1 cellular context compared by ENCODE assay signal in the genomic region with DNA sequence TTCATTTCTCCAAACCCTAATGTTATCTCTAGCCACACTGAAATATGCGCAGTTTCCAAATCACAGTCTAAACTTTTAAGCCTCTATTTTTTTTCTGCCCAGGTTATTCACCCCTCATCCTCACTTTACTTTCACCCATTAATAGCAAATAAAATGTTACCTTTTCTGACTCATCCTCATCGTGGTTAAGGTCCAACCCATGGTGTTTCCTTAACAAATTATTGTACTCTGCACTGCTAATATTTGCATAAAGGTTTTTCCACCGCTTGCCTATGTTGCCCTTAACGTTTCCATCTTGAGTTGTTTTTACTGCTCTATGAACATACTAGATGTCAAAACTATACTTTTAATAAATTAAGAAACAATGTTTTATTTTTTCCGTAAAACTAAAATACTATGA.
TF ChIP-seq lines count a peak whose summit lies in the region.

No MANE protein-coding gene starts in this region.

TF ChIP-seq in HepG2, 621 proteins besides CTCF, POLR2A, EP300 and RAD21 (continued from another document and continues in another):
- TF ChIP-seq YEATS2 (CRISPR knock-in tag; IDR thresholded peaks at IDR 0.05; ENCODE audit: borderline replicate concordance) (peak; percentile 29; the same call in 1 of the 2 replicates), JUN (CRISPR knock-in tag; IDR thresholded peaks at IDR 0.05) (no peak), ZNF670 (CRISPR knock-in tag; IDR thresholded peaks at IDR 0.05; ENCODE audit: borderline replicate concordance) (0 out of 2 replicates have a peak, but pooled peaks have one; percentile 25), HNF4A (CRISPR knock-in tag; IDR thresholded peaks at IDR 0.05) (peak; percentile 92), MEF2D (CRISPR knock-in tag; IDR thresholded peaks at IDR 0.05) (no peak), GFI1 (CRISPR knock-in tag; IDR thresholded peaks at IDR 0.05; ENCODE audit: borderline replicate concordance) (peak; percentile 80), HDAC2 (CRISPR knock-in tag; IDR thresholded peaks at IDR 0.05) (peak; percentile 52; the same call in 1 of the 2 replicates), ZNF605 (CRISPR knock-in tag; IDR thresholded peaks at IDR 0.05) (no peak), PPARG (CRISPR knock-in tag; conservative IDR thresholded peaks at IDR 0.05) (peak; percentile 69; the same call in 1 of the 2 replicates), ZNF788 (CRISPR knock-in tag; IDR thresholded peaks at IDR 0.05; ENCODE audit: borderline replicate concordance) (no peak), ZNF124 (CRISPR knock-in tag; IDR thresholded peaks at IDR 0.05) (0 out of 2 replicates have a peak, but pooled peaks have one; percentile 48), ZNF691 (CRISPR knock-in tag; IDR thresholded peaks at IDR 0.05; ENCODE audit: borderline replicate concordance, low read depth) (no peak), GATAD1 (CRISPR knock-in tag; IDR thresholded peaks at IDR 0.05) (no peak), ZNF879 (CRISPR knock-in tag; IDR thresholded peaks at IDR 0.05) (no peak), AGO2 (optimal IDR thresholded peaks at IDR 0.05; ENCODE audit: low read depth, low read length) (no peak), ZNF773 (CRISPR knock-in tag; IDR thresholded peaks at IDR 0.05; ENCODE audit: borderline replicate concordance) (no peak), ZNF512 (CRISPR knock-in tag; IDR thresholded peaks at IDR 0.05) (no peak), JUNB (CRISPR knock-in tag; IDR thresholded peaks at IDR 0.05; ENCODE audit: borderline replicate concordance) (peak; percentile 93), MAF1 (CRISPR knock-in tag; IDR thresholded peaks at IDR 0.05; ENCODE audit: borderline replicate concordance) (no peak), ESRRA (CRISPR knock-in tag; IDR thresholded peaks at IDR 0.05; ENCODE audit: low read depth) (no peak), REST (IDR thresholded peaks at IDR 0.05; ENCODE audit: borderline replicate concordance in 1 of 2, low read depth in 1 of 2, low read length in 2 of 2) (peak in 1 of 2 experiments; percentile 48; a peak in 1 of 4 replicates), ASH2L (IDR thresholded peaks at IDR 0.05; ENCODE audit: insufficient read length, low read depth, low read length) (peak; percentile 64), RAD51 (IDR thresholded peaks at IDR 0.05; ENCODE audit: borderline replicate concordance) (no peak), ZNF558 (CRISPR knock-in tag; IDR thresholded peaks at IDR 0.05; ENCODE audit: borderline replicate concordance) (no peak), TMF1 (CRISPR knock-in tag; IDR thresholded peaks at IDR 0.05; ENCODE audit: low read depth) (no peak), HHEX (CRISPR knock-in tag; IDR thresholded peaks at IDR 0.05) (peak; percentile 49; the same call in 1 of the 2 replicates), ZBTB2 (CRISPR knock-in tag; IDR thresholded peaks at IDR 0.05; ENCODE audit: low read depth) (no peak), MED13 (CRISPR knock-in tag; IDR thresholded peaks at IDR 0.05) (0 out of 2 replicates have a peak, but pooled peaks have one; percentile 40), BCL6 (CRISPR knock-in tag; IDR thresholded peaks at IDR 0.05) (peak; percentile 78), KDM4B (CRISPR knock-in tag; IDR thresholded peaks at IDR 0.05) (0 out of 2 replicates have a peak, but pooled peaks have one; percentile 39)
- TF ChIP-seq, protein P1, sequence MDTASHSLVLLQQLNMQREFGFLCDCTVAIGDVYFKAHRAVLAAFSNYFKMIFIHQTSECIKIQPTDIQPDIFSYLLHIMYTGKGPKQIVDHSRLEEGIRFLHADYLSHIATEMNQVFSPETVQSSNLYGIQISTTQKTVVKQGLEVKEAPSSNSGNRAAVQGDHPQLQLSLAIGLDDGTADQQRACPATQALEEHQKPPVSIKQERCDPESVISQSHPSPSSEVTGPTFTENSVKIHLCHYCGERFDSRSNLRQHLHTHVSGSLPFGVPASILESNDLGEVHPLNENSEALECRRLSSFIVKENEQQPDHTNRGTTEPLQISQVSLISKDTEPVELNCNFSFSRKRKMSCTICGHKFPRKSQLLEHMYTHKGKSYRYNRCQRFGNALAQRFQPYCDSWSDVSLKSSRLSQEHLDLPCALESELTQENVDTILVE (CRISPR knock-in tag; IDR thresholded peaks at IDR 0.05), result peak; percentile 67
- TF ChIP-seq, protein P2, sequence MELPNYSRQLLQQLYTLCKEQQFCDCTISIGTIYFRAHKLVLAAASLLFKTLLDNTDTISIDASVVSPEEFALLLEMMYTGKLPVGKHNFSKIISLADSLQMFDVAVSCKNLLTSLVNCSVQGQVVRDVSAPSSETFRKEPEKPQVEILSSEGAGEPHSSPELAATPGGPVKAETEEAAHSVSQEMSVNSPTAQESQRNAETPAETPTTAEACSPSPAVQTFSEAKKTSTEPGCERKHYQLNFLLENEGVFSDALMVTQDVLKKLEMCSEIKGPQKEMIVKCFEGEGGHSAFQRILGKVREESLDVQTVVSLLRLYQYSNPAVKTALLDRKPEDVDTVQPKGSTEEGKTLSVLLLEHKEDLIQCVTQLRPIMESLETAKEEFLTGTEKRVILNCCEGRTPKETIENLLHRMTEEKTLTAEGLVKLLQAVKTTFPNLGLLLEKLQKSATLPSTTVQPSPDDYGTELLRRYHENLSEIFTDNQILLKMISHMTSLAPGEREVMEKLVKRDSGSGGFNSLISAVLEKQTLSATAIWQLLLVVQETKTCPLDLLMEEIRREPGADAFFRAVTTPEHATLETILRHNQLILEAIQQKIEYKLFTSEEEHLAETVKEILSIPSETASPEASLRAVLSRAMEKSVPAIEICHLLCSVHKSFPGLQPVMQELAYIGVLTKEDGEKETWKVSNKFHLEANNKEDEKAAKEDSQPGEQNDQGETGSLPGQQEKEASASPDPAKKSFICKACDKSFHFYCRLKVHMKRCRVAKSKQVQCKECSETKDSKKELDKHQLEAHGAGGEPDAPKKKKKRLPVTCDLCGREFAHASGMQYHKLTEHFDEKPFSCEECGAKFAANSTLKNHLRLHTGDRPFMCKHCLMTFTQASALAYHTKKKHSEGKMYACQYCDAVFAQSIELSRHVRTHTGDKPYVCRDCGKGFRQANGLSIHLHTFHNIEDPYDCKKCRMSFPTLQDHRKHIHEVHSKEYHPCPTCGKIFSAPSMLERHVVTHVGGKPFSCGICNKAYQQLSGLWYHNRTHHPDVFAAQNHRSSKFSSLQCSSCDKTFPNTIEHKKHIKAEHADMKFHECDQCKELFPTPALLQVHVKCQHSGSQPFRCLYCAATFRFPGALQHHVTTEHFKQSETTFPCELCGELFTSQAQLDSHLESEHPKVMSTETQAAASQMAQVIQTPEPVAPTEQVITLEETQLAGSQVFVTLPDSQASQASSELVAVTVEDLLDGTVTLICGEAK (IDR thresholded peaks at IDR 0.05), result no peak
- TF ChIP-seq, protein P2 (CRISPR knock-in tag; IDR thresholded peaks at IDR 0.05), result no peak
- TF ChIP-seq, protein P3, sequence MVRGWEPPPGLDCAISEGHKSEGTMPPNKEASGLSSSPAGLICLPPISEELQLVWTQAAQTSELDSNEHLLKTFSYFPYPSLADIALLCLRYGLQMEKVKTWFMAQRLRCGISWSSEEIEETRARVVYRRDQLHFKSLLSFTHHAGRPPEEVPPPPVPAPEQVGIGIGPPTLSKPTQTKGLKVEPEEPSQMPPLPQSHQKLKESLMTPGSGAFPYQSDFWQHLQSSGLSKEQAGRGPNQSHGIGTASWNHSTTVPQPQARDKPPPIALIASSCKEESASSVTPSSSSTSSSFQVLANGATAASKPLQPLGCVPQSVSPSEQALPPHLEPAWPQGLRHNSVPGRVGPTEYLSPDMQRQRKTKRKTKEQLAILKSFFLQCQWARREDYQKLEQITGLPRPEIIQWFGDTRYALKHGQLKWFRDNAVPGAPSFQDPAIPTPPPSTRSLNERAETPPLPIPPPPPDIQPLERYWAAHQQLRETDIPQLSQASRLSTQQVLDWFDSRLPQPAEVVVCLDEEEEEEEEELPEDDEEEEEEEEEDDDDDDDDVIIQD (CRISPR knock-in tag; IDR thresholded peaks at IDR 0.05; ENCODE audit: low read depth), result peak; percentile 92; the same call in 1 of the 2 replicates
